9 cellular contexts compared by ENCODE assay signal in genomic region chr16:53041196-53041977, GRCh38. TPM values are rescaled to one million over a fixed set of nuclear protein-coding genes. Genes with fewer than 3 reads are reported as not detected.
DNase-seq lines count a peak whose midpoint lies in the region; ATAC-seq, FAIRE-seq and TF ChIP-seq lines count a peak whose summit lies in the region.
"Had no signal": no experiment of that assay in that cellular context is flagged by ENCODE, and none has a peak within 500 bp of the region (broad histone marks: within the 10 kb centered on the region; RNA-seq: fewer than 3 reads in every experiment).

No MANE protein-coding gene starts in this region.

- TF ChIP-seq CTCF in MCF 10A (IDR thresholded peaks at IDR 0.05; ENCODE audit: unreplicated experiment) (no peak), kidney (IDR thresholded peaks at IDR 0.05; ENCODE audit: borderline replicate concordance, extremely low read depth, insufficient read depth) (no peak)

- no peaks in the 10 kb centered on the region for H3K9me3 ChIP-seq in kidney (ENCODE audit: control insufficient read depth in 1 of 2, low read length in 2 of 2)
- no peaks in the 10 kb centered on the region for H3K9me3 ChIP-seq in aorta (ENCODE audit: control insufficient read depth, low read length)
- no peaks in the 10 kb centered on the region for H3K9me3 ChIP-seq in CD8-positive, alpha-beta memory T cell (ENCODE audit: low read length)

- FAIRE-seq in kidney (lab: Jason Lieb, UNC), result no peak
- FAIRE-seq: A204.1 had no signal

- CTCF ChIA-PET in MCF 10A (lab: Yijun Ruan, JAX), result interaction anchor here (0.6 to 2.2 kb wide), 9 partner anchors 12 to 167 kb away, joined by 3 to 8 read pairs (median 3); no protein-coding TSS in a partner anchor
- CTCF ChIA-PET in CD8-positive, alpha-beta memory T cell (lab: Charles Lee), result no interaction called here

- peak; percentile 71 for ATAC-seq in aorta (ENCODE audit: low FRiP score)

- H3K4me1 ChIP-seq in kidney (ENCODE audit: control insufficient read depth in 1 of 2, insufficient read depth in 1 of 2, low read depth in 1 of 2, low read length in 2 of 2) (peaks cover 20 to 33% of the 10 kb centered on the region in 2 donors), aorta (ENCODE audit: control insufficient read depth in 1 of 2, insufficient read depth in 2 of 2, low read length in 2 of 2) (no peaks in the 10 kb centered on the region)
- H3K4me1 ChIP-seq in CD8-positive, alpha-beta memory T cell (ENCODE audit: insufficient read depth, low read length), result no peaks in the 10 kb centered on the region

- intact Hi-C loops in MCF 10A (cut with micrococcal nuclease), result no loop called here
- intact Hi-C loops in kidney (cut with DNase I), result no loop called here
- intact Hi-C loops in aorta (cut with DNase I), result no loop called here

- H3K27ac Mint-ChIP-seq in MCF 10A (ENCODE audit: low read depth, unreplicated experiment), result peak overlapping the region; percentile 16
- H3K27ac Mint-ChIP-seq in CD8-positive, alpha-beta memory T cell, result no peak overlapping the region

- H3K4me3 Mint-ChIP-seq in MCF 10A (ENCODE audit: unreplicated experiment), result peak overlapping the region; percentile 18
- no peak overlapping the region for H3K4me3 Mint-ChIP-seq in CD8-positive, alpha-beta memory T cell

- peak; percentile 25 for DNase-seq in DMS79 treated with DMSO at 0.1 percent for 48 hours (lab: John Stamatoyannopoulos, UW)
- DNase-seq in DMS79 (lab: John Stamatoyannopoulos, UW), result no peak
- peak; percentile 80 for DNase-seq in MCF 10A (ENCODE audit: unreplicated experiment)
- DNase-seq in kidney, result peak; percentile 84
- peak; percentile 70 to 74 for DNase-seq in aorta
- no peak for DNase-seq in superior temporal gyrus (ENCODE audit: extremely low spot score)
- DNase-seq in effector CD4-positive, alpha-beta T cell, result no peak
- no peak for DNase-seq in CD8-positive, alpha-beta memory T cell

- no peaks in the 10 kb centered on the region for H3K27me3 Mint-ChIP-seq in MCF 10A (ENCODE audit: insufficient read depth, unreplicated experiment)
- peaks cover 15 to 47% of the 10 kb centered on the region in 2 donors for H3K27me3 Mint-ChIP-seq in CD8-positive, alpha-beta memory T cell

- 38 to 51% methylated on average over 5 of the region's 5 CpGs for WGBS in aorta, 2 donors

- POLR2A ChIA-PET in MCF 10A (lab: Yijun Ruan, JAX), result interaction anchor here (0.6 to 1.1 kb wide), 7 partner anchors 11 to 1051 kb away, joined by 3 to 17 read pairs (median 3); partner anchors contain the start of genes CHD9 and CHD9NB
- POLR2A ChIA-PET in CD8-positive, alpha-beta memory T cell (lab: Charles Lee), result no interaction called here

- peak overlapping the region in 1 of 2 donors; percentile 59 for H3K4me3 ChIP-seq in kidney (ENCODE audit: low read length in 2 of 2)
- no peak overlapping the region for H3K4me3 ChIP-seq in aorta (ENCODE audit: low read length in 2 of 2)
- H3K4me3 ChIP-seq in CD8-positive, alpha-beta memory T cell (ENCODE audit: low read length), result no peak overlapping the region

- H3K27ac ChIP-seq in kidney (ENCODE audit: low read depth in 2 of 2, low read length in 2 of 2), result peak overlapping the region; percentile 80 to 84
- H3K27ac ChIP-seq in aorta (ENCODE audit: low read depth in 1 of 2, low read length in 2 of 2), result no peak overlapping the region
- H3K27ac ChIP-seq in CD8-positive, alpha-beta memory T cell (ENCODE audit: low read depth, low read length), result no peak overlapping the region

- peaks cover 7% of the 10 kb centered on the region for H3K9me3 Mint-ChIP-seq in MCF 10A (ENCODE audit: unreplicated experiment)
- H3K9me3 Mint-ChIP-seq in CD8-positive, alpha-beta memory T cell, result no peaks in the 10 kb centered on the region

- no peaks in the 10 kb centered on the region for H3K36me3 Mint-ChIP-seq in MCF 10A (ENCODE audit: insufficient read depth, unreplicated experiment)
- no peaks in the 10 kb centered on the region for H3K36me3 Mint-ChIP-seq in CD8-positive, alpha-beta memory T cell

- no peaks in the 10 kb centered on the region for H3K27me3 ChIP-seq in aorta (ENCODE audit: control insufficient read depth in 1 of 2, insufficient read depth in 2 of 2, low read length in 1 of 2)
- H3K27me3 ChIP-seq in CD8-positive, alpha-beta memory T cell (ENCODE audit: insufficient read depth, low read length, poor library complexity, severe bottlenecking), result no peaks in the 10 kb centered on the region

- H3K36me3 ChIP-seq in kidney (ENCODE audit: control insufficient read depth in 1 of 2, insufficient read depth in 2 of 2, low read length in 2 of 2) (no peaks in the 10 kb centered on the region), aorta (ENCODE audit: control insufficient read depth in 1 of 2, insufficient read depth in 2 of 2, low read length in 1 of 2) (no peaks in the 10 kb centered on the region)
- H3K36me3 ChIP-seq in CD8-positive, alpha-beta memory T cell (ENCODE audit: insufficient read depth, low read length), result no peaks in the 10 kb centered on the region

- H3K9ac ChIP-seq in kidney (ENCODE audit: low read length in 2 of 2), result peak overlapping the region in 1 of 2 donors; percentile 44

- H3K4me1 Mint-ChIP-seq in MCF 10A (ENCODE audit: insufficient read depth, unreplicated experiment), result peaks cover 54% of the 10 kb centered on the region
- H3K4me1 Mint-ChIP-seq in CD8-positive, alpha-beta memory T cell, result no peaks in the 10 kb centered on the region

- BruUV-seq in MCF 10A (replicated peaks; lab: Mats Ljungman, UMichigan), result no TSS peak

RNA-seq across cellular contexts. Expression of gene CHD9NB, which starts 11.3 kb away (rescaled TPM):
- total RNA-seq in MCF 10A (2022) (2.4 and 2.9 TPM in 2 replicates), kidney (26.2 TPM), aorta (1 to 10 TPM in 1 of 2 donors, under 1 TPM in 1; 0.88 to 2.3 TPM)
- polyA plus RNA-seq in kidney (ENCODE audit: insufficient read depth, low read depth, low replicate concordance) (9.8 TPM), aorta (1 to 10 TPM in 1 of 2 donors, under 1 TPM in 1; 0.36 to 1.1 TPM)
- 1 to 10 TPM in 1 of 2 experiments, under 1 TPM in 1; 0.79 to 1.0 TPM for total RNA-seq in CD8-positive, alpha-beta memory T cell
- polyA plus RNA-seq in CD8-positive, alpha-beta memory T cell, result not detected

RNA-seq across cellular contexts. Expression of gene CHD9, which starts 13.4 kb away (rescaled TPM):
- total RNA-seq in MCF 10A (2022), result 62.8 and 62.9 TPM in 2 replicates
- total RNA-seq in kidney, result 83.7 TPM
- polyA plus RNA-seq in kidney (ENCODE audit: insufficient read depth, low read depth, low replicate concordance), result 9.4 TPM
- 100 to 1,000 TPM in 1 of 2 donors, 10 to 100 TPM in 1; 87.3 to 133 TPM for total RNA-seq in aorta
- 10 to 100 TPM in 1 of 2 donors, 1 to 10 TPM in 1; 9.6 to 16.6 TPM for polyA plus RNA-seq in aorta
- total RNA-seq in CD8-positive, alpha-beta memory T cell, result 10 to 100 TPM; 17.4 to 21.8 TPM
- polyA plus RNA-seq in CD8-positive, alpha-beta memory T cell, result 57.4 TPM

Comparison
In these comparisons a context has a peak if more than half of its experiments do, and no peak if none do; other contexts are left out.
1. DNase-seq: peak in DMS79 treated with DMSO at 0.1 percent for 48 hours (single experiment), MCF 10A (single experiment), kidney (single experiment) and aorta (2 of 2); none in DMS79 (single experiment), superior temporal gyrus (single experiment), effector CD4-positive, alpha-beta T cell (single experiment) and CD8-positive, alpha-beta memory T cell (0 of 5).
2. H3K27ac ChIP-seq: peak in kidney (2 of 2); none in aorta (0 of 2) and CD8-positive, alpha-beta memory T cell (single experiment).